In genomic region chr19:28508666-28509065, GRCh38 we compare ENCODE assay signal across 23 cellular contexts.
"Had no signal": no experiment of that assay in that cellular context is flagged by ENCODE, and none has a peak within 500 bp of the region (broad histone marks: within the 10 kb centered on the region; RNA-seq: fewer than 3 reads in every experiment).

No MANE protein-coding gene starts in this region.

- H3K9me3 ChIP-seq: prostate gland, spleen, testis, upper lobe of left lung had no signal

- H3K4me3 Mint-ChIP-seq: activated CD4-positive, alpha-beta memory T cell treated with anti-CD3 and anti-CD28 coated beads for 36 hours; activated CD4-positive, alpha-beta T cell treated with anti-CD3 and anti-CD28 coated beads, Interleukin-2, amount 10 ng/mL, durations not matched to agents 24 days and 14 days; activated T-cell treated with anti-CD3 and anti-CD28 coated beads, Interleukin-2, amount 50 U/mL, for 24 hours; mesothelial cell of epicardium; naive thymus-derived CD4-positive, alpha-beta T cell had no signal

- H3K36me3 ChIP-seq: brain microvascular endothelial cell, esophagus squamous epithelium, prostate gland, spleen, upper lobe of left lung had no signal

- H3K27me3 Mint-ChIP-seq: activated CD4-positive, alpha-beta memory T cell treated with anti-CD3 and anti-CD28 coated beads for 36 hours; activated CD4-positive, alpha-beta T cell treated with anti-CD3 and anti-CD28 coated beads, Interleukin-2, amount 10 ng/mL, durations not matched to agents 24 days and 14 days had no signal

- H3K27ac Mint-ChIP-seq: activated CD4-positive, alpha-beta memory T cell treated with anti-CD3 and anti-CD28 coated beads for 36 hours; activated CD4-positive, alpha-beta T cell treated with anti-CD3 and anti-CD28 coated beads, Interleukin-2, amount 10 ng/mL, durations not matched to agents 24 days and 14 days; activated T-cell treated with anti-CD3 and anti-CD28 coated beads, Interleukin-2, amount 50 U/mL, for 24 hours; mesothelial cell of epicardium; naive thymus-derived CD4-positive, alpha-beta T cell had no signal

- H3K27ac ChIP-seq: brain microvascular endothelial cell, esophagus squamous epithelium, prostate gland, spleen, testis, upper lobe of left lung had no signal

- H3K27me3 ChIP-seq: brain microvascular endothelial cell, esophagus squamous epithelium, spleen, testis, upper lobe of left lung had no signal

- ATAC-seq: left ventricle myocardium superior; naive thymus-derived CD4-positive, alpha-beta T cell; SK-N-SH treated with all-trans-retinoic acid at 6 μM for 48 hours; stimulated activated naive CD8-positive, alpha-beta T cell treated with anti-CD3 and anti-CD28 coated beads, Interleukin-15, Interleukin-2, amounts not matched to agents 100 U/mL and 50 U/mL, for 24 hours had no signal

- H3K4me1 Mint-ChIP-seq: mesothelial cell of epicardium had no signal

- H3K36me3 Mint-ChIP-seq: activated CD4-positive, alpha-beta memory T cell treated with anti-CD3 and anti-CD28 coated beads for 36 hours; mesothelial cell of epicardium; naive thymus-derived CD4-positive, alpha-beta T cell had no signal

- H3K4me3 ChIP-seq: esophagus squamous epithelium, prostate gland, spleen, testis, upper lobe of left lung had no signal

- H3K9me3 Mint-ChIP-seq: activated CD4-positive, alpha-beta memory T cell treated with anti-CD3 and anti-CD28 coated beads for 36 hours; activated CD4-positive, alpha-beta T cell treated with anti-CD3 and anti-CD28 coated beads, Interleukin-2, amount 10 ng/mL, durations not matched to agents 24 days and 14 days; activated T-cell treated with anti-CD3 and anti-CD28 coated beads, Interleukin-2, amount 50 U/mL, for 24 hours; mesothelial cell of epicardium had no signal

- DNase-seq: activated CD4-positive, alpha-beta memory T cell treated with anti-CD3 and anti-CD28 coated beads for 36 hours; activated CD4-positive, CD25-positive, alpha-beta regulatory T cell treated with anti-CD3 and anti-CD28 coated beads, Interleukin-2, amount 50 U/mL, for 72 hours; activated CD8-positive, alpha-beta memory T cell treated with anti-CD3 and anti-CD28 coated beads, Interleukin-2, amount 50 U/mL, for 4 hours; activated gamma-delta T cell; activated naive CD4-positive, alpha-beta T cell treated with anti-CD3 and anti-CD28 coated beads, Interleukin-2, amount 50 U/mL, for 16 hours; activated T-cell treated with anti-CD3 and anti-CD28 coated beads, Interleukin-2, amount 50 U/mL, for 24 hours; amniotic stem cell; brain microvascular endothelial cell; caudate nucleus; esophagus squamous epithelium; foreskin melanocyte; left ventricle myocardium superior; mammary epithelial cell; naive thymus-derived CD4-positive, alpha-beta T cell; spleen; stimulated activated naive CD8-positive, alpha-beta T cell treated with anti-CD3 and anti-CD28 coated beads, Interleukin-15, Interleukin-2, amounts not matched to agents 100 U/mL and 50 U/mL, for 24 hours; T-helper 2 cell; testis; upper lobe of left lung had no signal

- H3K4me1 ChIP-seq: esophagus squamous epithelium, prostate gland, testis, upper lobe of left lung had no signal
